ENCODE assay signal across 8 cellular contexts in genomic region chr16:89909777-89910716, GRCh38. TPM values are rescaled to one million over a fixed set of nuclear protein-coding genes. Genes with fewer than 3 reads are reported as not detected.
DNase-seq lines count a peak whose midpoint lies in the region; ATAC-seq lines count a peak whose summit lies in the region.

No MANE protein-coding gene starts in this region.

- ATAC-seq in left lobe of liver = peak; percentile 81
- no peak for ATAC-seq in GM21423 (IDR thresholded peaks at IDR 0.05; ENCODE audit: unreplicated experiment)

- DNase-seq in NCI-H2196 (lab: John Stamatoyannopoulos, UW; ENCODE audit: unreplicated experiment) = peak; percentile 21
- no peak for DNase-seq in NCI-H2196 treated with DMSO at 0.1 percent for 48 hours (lab: John Stamatoyannopoulos, UW; ENCODE audit: unreplicated experiment)
- DNase-seq in NCI-H1694 treated with DMSO at 0.1 percent for 48 hours (lab: John Stamatoyannopoulos, UW) = peak; percentile 37
- peak; percentile 54 to 56 for DNase-seq in activated CD4-positive, alpha-beta T cell treated with anti-CD3 and anti-CD28 coated beads for 24 hours (ENCODE audit: low read depth in 2 of 2)
- peak; percentile 69 for DNase-seq in left lobe of liver (ENCODE audit: low spot score)
- DNase-seq in stimulated activated CD4-positive, alpha-beta T cell treated with anti-CD3 and anti-CD28 coated beads, TNF-alpha, amount 100 ng/mL, for 1 hour (ENCODE audit: low read depth in 3 of 3, low spot score in 1 of 3) = peak in 2 of 3 donors; percentile 32 to 57

- H3K27ac ChIP-seq in cingulate gyrus (ENCODE audit: low read depth, low read length) = peak overlapping the region; percentile 74

RNA-seq across cellular contexts. Expression of gene MC1R, which starts 8.6 kb away (rescaled TPM):
- total RNA-seq in left lobe of liver = 1.9 TPM

RNA-seq across cellular contexts. Expression of gene TUBB3, which starts 13.1 kb away (rescaled TPM):
- total RNA-seq in left lobe of liver = 0.40 TPM

RNA-seq across cellular contexts. Expression of gene TCF25, which starts 36.7 kb away (rescaled TPM):
- total RNA-seq in left lobe of liver = 83.8 TPM

RNA-seq across cellular contexts. Expression of gene DEF8, which starts 38.5 kb away (rescaled TPM):
- total RNA-seq in left lobe of liver = 29.2 TPM
